ENCODE assay signal across 9 cellular contexts in genomic region chr1:51583532-51583931, GRCh38. TPM values are rescaled to one million over a fixed set of nuclear protein-coding genes. Genes with fewer than 3 reads are reported as not detected.
A peak's percentile ranks its signal among the peaks of the same experiment; 100 is the strongest.
DNase-seq lines count a peak whose midpoint lies in the region; FAIRE-seq and TF ChIP-seq lines count a peak whose summit lies in the region.
"Had no signal": no experiment of that assay in that cellular context is flagged by ENCODE, and none has a peak within 500 bp of the region (broad histone marks: within the 10 kb centered on the region; RNA-seq: fewer than 3 reads in every experiment).

No MANE protein-coding gene starts in this region.

- H3K27me3 ChIP-seq in suprapubic skin (no peaks in the 10 kb centered on the region), spleen (replicated peaks in 1 of 7) (no peaks in the 10 kb centered on the region)

- H3K4me3 ChIP-seq in coronary artery: no peak overlapping the region
- no peak overlapping the region for H3K4me3 ChIP-seq in lower leg skin (ENCODE audit: low read depth, poor library complexity, severe bottlenecking)
- no peak overlapping the region for H3K4me3 ChIP-seq in suprapubic skin
- no peak overlapping the region for H3K4me3 ChIP-seq in spleen

- 43 to 46% methylated on average over 9 of the region's 9 CpGs for WGBS in lower leg skin, 2 donors
- 59% methylated on average over 9 of the region's 9 CpGs for WGBS in suprapubic skin
- WGBS in spleen, 5 donors: 76 to 91% (median 89%) methylated on average over 7 to 9 of the region's 9 CpGs

- no peak for TF ChIP-seq EP300 in suprapubic skin (IDR thresholded peaks at IDR 0.05)

- H3K27ac ChIP-seq in coronary artery: no peak overlapping the region
- peak overlapping the region; percentile 58 for H3K27ac ChIP-seq in suprapubic skin
- no peak overlapping the region for H3K27ac ChIP-seq in spleen

- no peak for FAIRE-seq in GM19239 (lab: Jason Lieb, UNC)

- intact Hi-C loops in lower leg skin (cut with DNase I; ENCODE audit: low total_unique reads): no loop called here
- intact Hi-C loops in spleen (cut with DNase I; ENCODE audit: low total_unique reads): no loop called here

- TF ChIP-seq CTCF in coronary artery (IDR thresholded peaks at IDR 0.05) (no peak), lower leg skin (IDR thresholded peaks at IDR 0.05) (no peak), suprapubic skin (IDR thresholded peaks at IDR 0.05) (no peak), spleen (IDR thresholded peaks at IDR 0.05 in 8 of 11, conservative IDR thresholded peaks at IDR 0.05 in 3 of 11) (no peak)

- TF ChIP-seq POLR2A in lower leg skin (IDR thresholded peaks at IDR 0.05): no peak
- TF ChIP-seq POLR2A in suprapubic skin (IDR thresholded peaks at IDR 0.05): no peak
- TF ChIP-seq POLR2A in spleen (IDR thresholded peaks at IDR 0.05): no peak

- no peaks in the 10 kb centered on the region for H3K36me3 ChIP-seq in suprapubic skin
- no peaks in the 10 kb centered on the region for H3K36me3 ChIP-seq in spleen

- H3K4me1 ChIP-seq in suprapubic skin (peaks cover 12% of the 10 kb centered on the region), spleen (peaks cover 4 to 8% (median 6%) of the 10 kb centered on the region in 6 donors)

- H3K9me3 ChIP-seq in suprapubic skin: no peaks in the 10 kb centered on the region
- H3K9me3 ChIP-seq in spleen: no peaks in the 10 kb centered on the region

- DNase-seq in M059J (ENCODE audit: low read depth) (peak; percentile 59), coronary artery (ENCODE audit: low spot score) (peak; percentile 82), lower leg skin (ENCODE audit: low spot score in 2 of 2) (peak; percentile 78 to 89), suprapubic skin (ENCODE audit: low spot score in 2 of 2) (peak; percentile 62 to 81), GM19239 (ENCODE audit: insufficient read length, low spot score) (no peak), HK-2 (ENCODE audit: unreplicated experiment) (no peak), spleen (no peak), NCI-H2171 treated with DMSO at 0.1 percent for 48 hours (lab: John Stamatoyannopoulos, UW) (no peak)
- DNase-seq: activated CD4-positive, CD25-positive, alpha-beta regulatory T cell had no signal

RNA-seq across cellular contexts. Expression of gene OSBPL9, which starts 33.4 kb away (rescaled TPM):
- total RNA-seq in M059J (2014; rRNA removed; shearing (Covaris generic)): 98.9 and 109 TPM in 2 replicates
- 10 to 100 TPM; 35.9 to 56.9 (median 46.9) TPM for total RNA-seq in lower leg skin
- 100 to 1,000 TPM in 2 of 4 donors, 10 to 100 TPM in 2; 49.7 to 166 (median 90.4) TPM for total RNA-seq in suprapubic skin
- 10 to 100 TPM; 59.9 to 97.4 (median 85.6) TPM for total RNA-seq in spleen
- polyA plus RNA-seq in spleen: 10 to 100 TPM; 34.6 to 44.3 (median 36.2) TPM

Comparison
In these comparisons a context has a peak if more than half of its experiments do, and no peak if none do; other contexts are left out.
1. DNase-seq: peak in M059J (single experiment), coronary artery (single experiment), lower leg skin (2 of 2) and suprapubic skin (2 of 2); none in GM19239 (single experiment), HK-2 (single experiment), spleen (single experiment) and NCI-H2171 treated with DMSO at 0.1 percent for 48 hours (single experiment).